Comparison of ENCODE assay signal across 22 cellular contexts in genomic region chr9:131518553-131518952, GRCh38. TPM values are rescaled to one million over a fixed set of nuclear protein-coding genes. Genes with fewer than 3 reads are reported as not detected.
"Had no signal": no experiment of that assay in that cellular context is flagged by ENCODE, and none has a peak within 500 bp of the region (broad histone marks: within the 10 kb centered on the region; RNA-seq: fewer than 3 reads in every experiment).

No MANE protein-coding gene starts in this region.

- DNase-seq: activated CD4-positive, alpha-beta T cell treated with anti-CD3 and anti-CD28 coated beads, Interleukin-2, amount 10 ng/mL, durations not matched to agents 24 days and 14 days; activated CD4-positive, alpha-beta T cell treated with anti-CD3 and anti-CD28 coated beads, Interleukin-2, amount 50 U/mL, for 48 hours; activated naive CD4-positive, alpha-beta T cell treated with anti-CD3 and anti-CD28 coated beads, Interleukin-2, amount 50 U/mL, for 16 hours; activated naive CD8-positive, alpha-beta T cell treated with anti-CD3 and anti-CD28 coated beads, Interleukin-2, amount 10 ng/mL, durations not matched to agents 7 days and 5 days; activated T-cell treated with anti-CD3 and anti-CD28 coated beads for 4 hours; MM.1S; NCI-H1105; NCI-H1436; NCI-H1694 treated with DMSO at 0.1 percent for 48 hours; NCI-H2029 treated with DMSO at 0.1 percent for 48 hours; NCI-H345; NCI-H510A; NCI-H69; NK-92 treated with Interleukin-12 subunit alpha and Interleukin-12 subunit beta, amount 100 ng/mL, for 24 hours; Peyer's patch; SHP77 treated with DMSO at 0.1 percent for 48 hours had no signal

- H3K4me3 ChIP-seq: adrenal gland, Peyer's patch had no signal

- ATAC-seq: activated CD4-positive, CD25-positive, alpha-beta regulatory T cell treated with anti-CD3 and anti-CD28 coated beads, Interleukin-2, amount 50 U/mL, for 24 hours had no signal

- H3K27me3 ChIP-seq: adrenal gland, Peyer's patch had no signal

- H3K4me3 Mint-ChIP-seq: activated CD4-positive, alpha-beta T cell treated with anti-CD3 and anti-CD28 coated beads, Interleukin-2, amount 10 ng/mL, durations not matched to agents 24 days and 14 days; activated naive CD8-positive, alpha-beta T cell treated with anti-CD3 and anti-CD28 coated beads, Interleukin-2, amount 10 ng/mL, durations not matched to agents 7 days and 5 days; T-helper 1 cell treated with Interleukin-12 subunit alpha and Interleukin-12 subunit beta and Interleukin-4 antibody, amounts not matched to agents 30 μg/mL and 1 μg/mL, for 36 hours had no signal

- H3K9me3 Mint-ChIP-seq: activated CD4-positive, alpha-beta T cell treated with anti-CD3 and anti-CD28 coated beads, Interleukin-2, amount 10 ng/mL, durations not matched to agents 24 days and 14 days; activated naive CD8-positive, alpha-beta T cell treated with anti-CD3 and anti-CD28 coated beads, Interleukin-2, amount 10 ng/mL, durations not matched to agents 7 days and 5 days; T-helper 1 cell treated with Interleukin-12 subunit alpha and Interleukin-12 subunit beta and Interleukin-4 antibody, amounts not matched to agents 30 μg/mL and 1 μg/mL, for 36 hours had no signal

- H3K27ac Mint-ChIP-seq: activated CD4-positive, alpha-beta T cell treated with anti-CD3 and anti-CD28 coated beads, Interleukin-2, amount 10 ng/mL, durations not matched to agents 24 days and 14 days; activated naive CD8-positive, alpha-beta T cell treated with anti-CD3 and anti-CD28 coated beads, Interleukin-2, amount 10 ng/mL, durations not matched to agents 7 days and 5 days; T-helper 1 cell treated with Interleukin-12 subunit alpha and Interleukin-12 subunit beta and Interleukin-4 antibody, amounts not matched to agents 30 μg/mL and 1 μg/mL, for 36 hours had no signal

- H3K27me3 Mint-ChIP-seq: activated CD4-positive, alpha-beta T cell treated with anti-CD3 and anti-CD28 coated beads, Interleukin-2, amount 10 ng/mL, durations not matched to agents 24 days and 14 days; activated naive CD8-positive, alpha-beta T cell treated with anti-CD3 and anti-CD28 coated beads, Interleukin-2, amount 10 ng/mL, durations not matched to agents 7 days and 5 days had no signal

- H3K36me3 Mint-ChIP-seq: activated naive CD8-positive, alpha-beta T cell treated with anti-CD3 and anti-CD28 coated beads, Interleukin-2, amount 10 ng/mL, durations not matched to agents 7 days and 5 days had no signal

- H3K4me1 ChIP-seq: adrenal gland, Peyer's patch had no signal

- H3K9me3 ChIP-seq: adrenal gland, Peyer's patch had no signal

- H3K27ac ChIP-seq: Peyer's patch, RWPE1 had no signal

- H3K4me1 Mint-ChIP-seq: activated CD4-positive, alpha-beta T cell treated with anti-CD3 and anti-CD28 coated beads, Interleukin-2, amount 10 ng/mL, durations not matched to agents 24 days and 14 days; activated naive CD8-positive, alpha-beta T cell treated with anti-CD3 and anti-CD28 coated beads, Interleukin-2, amount 10 ng/mL, durations not matched to agents 7 days and 5 days had no signal

RNA-seq across cellular contexts. Expression of gene PRRT1B, which starts 26.8 kb away (rescaled TPM):
- total RNA-seq: activated CD4-positive, alpha-beta T cell treated with anti-CD3 and anti-CD28 coated beads, Interleukin-2, amount 10 ng/mL, durations not matched to agents 24 days and 14 days; activated CD8-positive, alpha-beta memory T cell treated with anti-CD3 and anti-CD28 coated beads for 36 hours; activated naive CD8-positive, alpha-beta T cell treated with anti-CD3 and anti-CD28 coated beads, Interleukin-2, amount 10 ng/mL, durations not matched to agents 7 days and 5 days; adrenal gland; SK-MEL-5 had no signal
